In genomic region chr10:70191906-70192305, GRCh38 we compare ENCODE assay signal across 1 cellular context.
TF ChIP-seq lines count a peak whose summit lies in the region.

No MANE protein-coding gene starts in this region.

TF ChIP-seq in WTC11, 78 proteins besides CTCF, POLR2A, EP300 and RAD21 (continued from another document):
- no peak for TF ChIP-seq FOXP4 (CRISPR knock-in tag; IDR thresholded peaks at IDR 0.05)
- no peak for TF ChIP-seq EMX1 (CRISPR knock-in tag; IDR thresholded peaks at IDR 0.05)
- TF ChIP-seq STAT6 (CRISPR knock-in tag; conservative IDR thresholded peaks at IDR 0.05; ENCODE audit: low read depth), result no peak
- TF ChIP-seq TCF7 (CRISPR knock-in tag; IDR thresholded peaks at IDR 0.05; ENCODE audit: low read depth), result no peak
- TF ChIP-seq ZSCAN18 (CRISPR knock-in tag; IDR thresholded peaks at IDR 0.05), result no peak
- no peak for TF ChIP-seq NR3C1 (CRISPR knock-in tag; conservative IDR thresholded peaks at IDR 0.05; ENCODE audit: low read depth)
- no peak for TF ChIP-seq HMGA2 (CRISPR knock-in tag; IDR thresholded peaks at IDR 0.05)
- no peak for TF ChIP-seq E2F1 (CRISPR knock-in tag; IDR thresholded peaks at IDR 0.05)
